In genomic region chr17:55575058-55575606, GRCh38 we compare ENCODE assay signal across 15 cellular contexts.
"Had no signal": no experiment of that assay in that cellular context is flagged by ENCODE, and none has a peak within 500 bp of the region (broad histone marks: within the 10 kb centered on the region; RNA-seq: fewer than 3 reads in every experiment).

No MANE protein-coding gene starts in this region.

- H3K4me3 ChIP-seq: left ventricle myocardium inferior, pancreas, transverse colon had no signal

- H3K4me1 ChIP-seq: pancreas had no signal

- H3K9me3 ChIP-seq: left ventricle myocardium inferior, pancreas, transverse colon had no signal

- DNase-seq: activated CD4-positive, alpha-beta memory T cell treated with anti-CD3 and anti-CD28 coated beads for 36 hours; activated CD4-positive, alpha-beta T cell treated with anti-CD3 and anti-CD28 coated beads for 4 hours; activated CD8-positive, alpha-beta memory T cell treated with anti-CD3 and anti-CD28 coated beads, Interleukin-2, amount 10 ng/mL, durations not matched to agents 7 days and 5 days; activated naive CD8-positive, alpha-beta T cell treated with anti-CD3 and anti-CD28 coated beads for 36 hours; amniotic stem cell; effector memory CD8-positive, alpha-beta T cell; head of caudate nucleus; kidney; left ventricle myocardium inferior; mesendoderm; natural killer cell; pancreas; stimulated activated naive B cell treated with anti-CD40 and anti-IgM and Interleukin-4, amounts not matched to agents 10 μg/mL and 1 μg/mL and 100 μg/mL, for 72 hours; transverse colon had no signal

- ATAC-seq: activated CD8-positive, alpha-beta memory T cell treated with anti-CD3 and anti-CD28 coated beads, Interleukin-2, amount 10 ng/mL, durations not matched to agents 7 days and 5 days; effector memory CD8-positive, alpha-beta T cell; natural killer cell; stimulated activated naive B cell treated with anti-CD40 and anti-IgM and Interleukin-4, amounts not matched to agents 10 μg/mL and 1 μg/mL and 100 μg/mL, for 72 hours; WTC11 had no signal

- H3K36me3 Mint-ChIP-seq: activated CD4-positive, alpha-beta memory T cell treated with anti-CD3 and anti-CD28 coated beads for 36 hours; activated CD8-positive, alpha-beta memory T cell treated with anti-CD3 and anti-CD28 coated beads, Interleukin-2, amount 10 ng/mL, durations not matched to agents 7 days and 5 days; activated naive CD8-positive, alpha-beta T cell treated with anti-CD3 and anti-CD28 coated beads for 36 hours; natural killer cell; stimulated activated naive B cell treated with anti-CD40 and anti-IgM and Interleukin-4, amounts not matched to agents 10 μg/mL and 1 μg/mL and 100 μg/mL, for 72 hours; WTC11 had no signal

- H3K4me3 Mint-ChIP-seq: activated CD4-positive, alpha-beta memory T cell treated with anti-CD3 and anti-CD28 coated beads for 36 hours; activated CD8-positive, alpha-beta memory T cell treated with anti-CD3 and anti-CD28 coated beads, Interleukin-2, amount 10 ng/mL, durations not matched to agents 7 days and 5 days; activated naive CD8-positive, alpha-beta T cell treated with anti-CD3 and anti-CD28 coated beads for 36 hours; effector memory CD8-positive, alpha-beta T cell; natural killer cell; stimulated activated naive B cell treated with anti-CD40 and anti-IgM and Interleukin-4, amounts not matched to agents 10 μg/mL and 1 μg/mL and 100 μg/mL, for 72 hours; WTC11 had no signal

- H3K27me3 ChIP-seq: pancreas, transverse colon had no signal

- H3K27me3 Mint-ChIP-seq: activated naive CD8-positive, alpha-beta T cell treated with anti-CD3 and anti-CD28 coated beads for 36 hours had no signal

- H3K27ac Mint-ChIP-seq: activated CD4-positive, alpha-beta memory T cell treated with anti-CD3 and anti-CD28 coated beads for 36 hours; activated CD8-positive, alpha-beta memory T cell treated with anti-CD3 and anti-CD28 coated beads, Interleukin-2, amount 10 ng/mL, durations not matched to agents 7 days and 5 days; activated naive CD8-positive, alpha-beta T cell treated with anti-CD3 and anti-CD28 coated beads for 36 hours; effector memory CD8-positive, alpha-beta T cell; natural killer cell; stimulated activated naive B cell treated with anti-CD40 and anti-IgM and Interleukin-4, amounts not matched to agents 10 μg/mL and 1 μg/mL and 100 μg/mL, for 72 hours; WTC11 had no signal

- H3K4me1 Mint-ChIP-seq: activated CD8-positive, alpha-beta memory T cell treated with anti-CD3 and anti-CD28 coated beads, Interleukin-2, amount 10 ng/mL, durations not matched to agents 7 days and 5 days; activated naive CD8-positive, alpha-beta T cell treated with anti-CD3 and anti-CD28 coated beads for 36 hours; natural killer cell; stimulated activated naive B cell treated with anti-CD40 and anti-IgM and Interleukin-4, amounts not matched to agents 10 μg/mL and 1 μg/mL and 100 μg/mL, for 72 hours had no signal

- H3K36me3 ChIP-seq: left ventricle myocardium inferior, pancreas, transverse colon had no signal

- H3K9me3 Mint-ChIP-seq: activated CD4-positive, alpha-beta memory T cell treated with anti-CD3 and anti-CD28 coated beads for 36 hours; activated naive CD8-positive, alpha-beta T cell treated with anti-CD3 and anti-CD28 coated beads for 36 hours; effector memory CD8-positive, alpha-beta T cell; natural killer cell; stimulated activated naive B cell treated with anti-CD40 and anti-IgM and Interleukin-4, amounts not matched to agents 10 μg/mL and 1 μg/mL and 100 μg/mL, for 72 hours; WTC11 had no signal
